Comparison of ENCODE assay signal across 8 cellular contexts in the genomic region with DNA sequence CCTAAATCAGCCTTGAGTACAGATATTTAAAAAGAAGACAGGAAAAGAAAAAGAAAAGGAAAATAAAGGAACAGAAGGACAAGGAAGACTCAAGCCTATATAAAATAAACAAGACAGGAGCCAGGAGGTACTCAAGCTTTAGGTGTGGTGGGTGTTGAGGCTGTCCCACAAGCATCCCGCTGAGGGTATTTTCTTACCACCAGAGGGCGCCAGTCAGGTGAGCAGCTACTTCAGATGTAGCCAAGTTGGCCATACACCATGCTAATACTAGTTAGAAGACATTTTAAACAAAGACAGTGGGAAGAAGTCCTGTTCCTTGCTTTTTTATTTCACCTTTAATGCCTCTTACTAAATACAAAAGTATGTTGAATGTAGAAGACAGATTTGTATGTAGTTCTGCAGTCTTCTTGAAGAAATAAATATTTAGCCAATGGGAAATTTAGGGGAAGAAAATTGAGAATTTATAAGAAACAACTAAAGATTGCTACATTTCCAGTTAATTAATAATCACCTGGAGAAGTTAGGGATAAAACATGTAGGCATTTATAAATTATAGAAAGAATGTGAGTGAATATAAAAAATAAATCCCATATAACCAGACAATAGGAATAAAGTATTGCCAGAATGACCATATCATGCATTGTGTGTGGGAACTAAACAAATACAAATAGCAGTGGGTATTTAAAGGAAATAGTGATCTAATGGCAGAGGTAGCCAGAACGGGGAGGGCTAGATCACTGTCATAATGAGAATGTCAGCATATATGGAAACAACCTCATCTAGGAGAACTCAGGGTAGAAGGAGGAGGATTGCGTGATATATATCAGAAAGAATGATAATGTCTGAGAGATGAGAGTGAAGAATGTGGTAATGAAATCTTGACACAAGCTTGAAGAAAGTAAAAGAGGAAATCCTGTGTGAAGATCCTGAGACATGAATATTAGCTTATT.
DNase-seq lines count a peak whose midpoint lies in the region; ATAC-seq, FAIRE-seq and TF ChIP-seq lines count a peak whose summit lies in the region.

No MANE protein-coding gene starts in this region.

- no peak overlapping the region for H3K4me3 ChIP-seq in choroid plexus epithelial cell (ENCODE audit: low read depth, low read length)
- no peak overlapping the region for H3K4me3 ChIP-seq in lung

- DNase-seq in NCI-H1694 treated with DMSO at 0.1 percent for 48 hours (lab: John Stamatoyannopoulos, UW): peak; percentile 23
- DNase-seq in choroid plexus epithelial cell (ENCODE audit: low read depth): peak; percentile 91
- DNase-seq in lung (ENCODE audit: low spot score): peak; percentile 71
- DNase-seq in stimulated activated CD8-positive, alpha-beta memory T cell treated with anti-CD3 and anti-CD28 coated beads, Interleukin-2, amount 100 ng/mL, for 48 hours (ENCODE audit: low read depth in 2 of 2): peak; percentile 44 to 66

- peaks cover 0 to 2% of the 10 kb centered on the region in 2 donors for H3K4me1 ChIP-seq in lung (ENCODE audit: control insufficient read depth in 2 of 2, insufficient read depth in 2 of 2, low read length in 2 of 2)

- no peaks in the 10 kb centered on the region for H3K9me3 ChIP-seq in lung (ENCODE audit: control insufficient read depth in 2 of 2, insufficient read depth in 1 of 2, low read length in 1 of 2)

- no peaks in the 10 kb centered on the region for H3K27me3 ChIP-seq in lung (ENCODE audit: control insufficient read depth, insufficient read depth)

- 43 to 45% methylated on average over 4 of the region's 4 CpGs for WGBS in lung, 2 donors

- ATAC-seq in HG02759 (IDR thresholded peaks at IDR 0.05; ENCODE audit: unreplicated experiment): peak; percentile 89
- peak; percentile 72 to 75 for ATAC-seq in activated CD4-positive, CD25-positive, alpha-beta regulatory T cell treated with anti-CD3 and anti-CD28 coated beads, Interleukin-2, amount 50 U/mL, for 24 hours
- peak; percentile 63 for ATAC-seq in lung (ENCODE audit: insufficient read depth, low FRiP score)

- TF ChIP-seq CTCF in GM12874 (IDR thresholded peaks at IDR 0.05; ENCODE audit: insufficient read depth, low read depth, low read length): peak; percentile 81
- TF ChIP-seq CTCF in choroid plexus epithelial cell (conservative IDR thresholded peaks at IDR 0.05; ENCODE audit: low read depth, low read length): peak; percentile 98
- peak; percentile 41 for TF ChIP-seq CTCF in lung (IDR thresholded peaks at IDR 0.05; ENCODE audit: control extremely low read depth, extremely low read depth)

- H3K27ac ChIP-seq in lung (ENCODE audit: low read depth in 1 of 2, low read length in 1 of 2): no peak overlapping the region

- FAIRE-seq in A204.1 (lab: Jason Lieb, UNC): peak; percentile 27

- H3K36me3 ChIP-seq in lung (ENCODE audit: control insufficient read depth in 2 of 2, insufficient read depth in 2 of 2, low read length in 2 of 2): no peaks in the 10 kb centered on the region

Comparison
In these comparisons a context has a peak if more than half of its experiments do, and no peak if none do; other contexts are left out.
1. CTCF ChIP-seq: peak in every context shown above with its lines; median percentile 98 in choroid plexus epithelial cell; 81 in GM12874; 41 in lung.
2. DNase-seq: peak in every context shown above with its lines; median percentile 91 in choroid plexus epithelial cell; 71 in lung; 55 in stimulated activated CD8-positive, alpha-beta memory T cell treated with anti-CD3 and anti-CD28 coated beads, Interleukin-2, amount 100 ng/mL, for 48 hours; 23 in NCI-H1694 treated with DMSO at 0.1 percent for 48 hours.